25 cellular contexts compared by ENCODE assay signal in genomic region chr3:29338981-29339833, GRCh38. TPM values are rescaled to one million over a fixed set of nuclear protein-coding genes. Genes with fewer than 3 reads are reported as not detected.
DNase-seq lines count a peak whose midpoint lies in the region; ATAC-seq and TF ChIP-seq lines count a peak whose summit lies in the region.
"Had no signal": no experiment of that assay in that cellular context is flagged by ENCODE, and none has a peak within 500 bp of the region (broad histone marks: within the 10 kb centered on the region; RNA-seq: fewer than 3 reads in every experiment).

No MANE protein-coding gene starts in this region.

- no peak overlapping the region; a peak in 1 of 4 replicates for H3K4me3 ChIP-seq in SK-N-SH (ENCODE audit: low read depth in 2 of 2, low read length in 1 of 2)
- H3K4me3 ChIP-seq in mesendoderm (ENCODE audit: low read length): no peak overlapping the region
- H3K4me3 ChIP-seq in uterus: no peak overlapping the region
- H3K4me3 ChIP-seq in H7 (ENCODE audit: insufficient read depth, low read depth, low read length): no peak overlapping the region
- H3K4me3 ChIP-seq: adrenal gland, esophagus squamous epithelium, lower lobe of right lung, pancreas, vagina had no signal

- peak overlapping the region; percentile 62 to 100 for H3K27ac ChIP-seq in SK-N-SH (ENCODE audit: low read depth in 2 of 2, low read length in 1 of 2)
- H3K27ac ChIP-seq in mesendoderm (ENCODE audit: low read depth, low read length): no peak overlapping the region
- H3K27ac ChIP-seq in uterus: peak overlapping the region; percentile 39 to 64
- H3K27ac ChIP-seq: lower lobe of right lung, pancreas, vagina had no signal

- POLR2A ChIA-PET in SK-N-SH (lab: Yijun Ruan, JAX): no interaction called here

- H3K9me3 ChIP-seq in SK-N-SH: no peaks in the 10 kb centered on the region
- no peaks in the 10 kb centered on the region for H3K9me3 ChIP-seq in uterus
- H3K9me3 ChIP-seq: adrenal gland, esophagus squamous epithelium, lower lobe of right lung, pancreas, vagina had no signal

- peak in 1 of 2 experiments; percentile 57; a peak in 1 of 4 replicates for TF ChIP-seq EP300 in SK-N-SH (IDR thresholded peaks at IDR 0.05; ENCODE audit: borderline replicate concordance in 1 of 2, low read depth in 1 of 2, low read length in 1 of 2)

- no peak overlapping the region for H2AFZ ChIP-seq in SK-N-SH (ENCODE audit: low read depth)

- peaks cover 31% of the 10 kb centered on the region for H3F3A ChIP-seq in SK-N-SH (replicated peaks; ENCODE audit: insufficient read depth)

- H4K8ac ChIP-seq in mesendoderm (ENCODE audit: low read depth, low read length): no peak overlapping the region

- ATAC-seq in SK-N-SH treated with all-trans-retinoic acid at 6 μM for 48 hours: no peak
- ATAC-seq: lower lobe of right lung; naive thymus-derived CD8-positive, alpha-beta T cell; pancreas; Right ventricle myocardium inferior had no signal

- no peak overlapping the region for H3K9ac ChIP-seq in SK-N-SH
- H3K9ac ChIP-seq in mesendoderm (ENCODE audit: low read length): no peak overlapping the region

- H2BK120ac ChIP-seq in mesendoderm (ENCODE audit: low read depth, low read length): no peak overlapping the region

- no peak overlapping the region for H4K5ac ChIP-seq in mesendoderm (ENCODE audit: low read length)

- WGBS in SK-N-SH (ENCODE audit: low lambda C conversion rate): 61% methylated on average over 8 of the region's 8 CpGs
- WGBS in mesendoderm (ENCODE audit: extremely low coverage, insufficient coverage, low lambda C conversion rate): no CpG with 5 or more reads among the region's 8 CpGs

- H2AK5ac ChIP-seq in mesendoderm (ENCODE audit: low read length): no peak overlapping the region

- no peak overlapping the region for H2BK15ac ChIP-seq in mesendoderm (replicated peaks; ENCODE audit: low read depth)

- H3K4me2 ChIP-seq in SK-N-SH: peak overlapping the region; percentile 34; the same call in 1 of the 2 replicates
- H3K4me2 ChIP-seq in mesendoderm (ENCODE audit: low read length): no peak overlapping the region

- H3K4me1 ChIP-seq in SK-N-SH (ENCODE audit: control insufficient read depth in 1 of 2, insufficient read depth in 2 of 2, low read depth in 1 of 2, low read length in 1 of 2) (peaks cover 35 to 54% of the 10 kb centered on the region in 2 experiments), mesendoderm (ENCODE audit: control insufficient read depth, low read depth, low read length) (no peaks in the 10 kb centered on the region), uterus (peaks cover 0 to 3% of the 10 kb centered on the region in 2 donors)

- peak overlapping the region; percentile 36 for H3K4ac ChIP-seq in mesendoderm (ENCODE audit: low read depth, low read length)

- H3K27me3 ChIP-seq in SK-N-SH (ENCODE audit: insufficient read depth) (no peaks in the 10 kb centered on the region), mesendoderm (ENCODE audit: insufficient read depth, low read length, poor library complexity) (no peaks in the 10 kb centered on the region), uterus (no peaks in the 10 kb centered on the region), H7 (ENCODE audit: control insufficient read depth, insufficient read depth, low read length) (no peaks in the 10 kb centered on the region)
- H3K27me3 ChIP-seq: adrenal gland, esophagus squamous epithelium, pancreas, vagina had no signal

- no peak for TF ChIP-seq RAD21 in SK-N-SH (IDR thresholded peaks at IDR 0.05; ENCODE audit: low read length)

- CTCF ChIA-PET in SK-N-SH (lab: Yijun Ruan, JAX): interaction anchor here (0.8 to 1.4 kb wide), 3 partner anchors 60 to 268 kb away, joined by 3 read pairs; no protein-coding TSS in a partner anchor

- no peaks in the 10 kb centered on the region for H4K20me1 ChIP-seq in SK-N-SH (ENCODE audit: insufficient read depth)

- DNase-seq in SK-N-SH (no peak), astrocyte of the hippocampus (ENCODE audit: low read depth, low spot score) (peak; percentile 19), mesendoderm (no peak), uterus (no peak), H7 (no peak), SIG-M5 treated with dmso at 0.1 percent for 504 hours (lab: John Stamatoyannopoulos, UW; ENCODE audit: unreplicated experiment) (no peak)
- no peak for DNase-seq in stimulated activated CD4-positive, alpha-beta T cell treated with anti-CD3 and anti-CD28 coated beads, Interleukin-1b, Interleukin-23, amount 100 ng/mL, for 48 hours
- DNase-seq: activated gamma-delta T cell treated with Interleukin-2 at 50 U/mL for 16 hours; activated T-cell treated with anti-CD3 and anti-CD28 coated beads for 4 hours; adrenal gland; central memory CD4-positive, alpha-beta T cell; DMS53; effector CD4-positive, alpha-beta T cell; esophagus squamous epithelium; head of caudate nucleus; immature natural killer cell; lower lobe of right lung; naive thymus-derived CD8-positive, alpha-beta T cell; NCI-H1930; NCI-H345; pancreas; stimulated activated CD4-positive, alpha-beta T cell treated with anti-CD3 and anti-CD28 coated beads, Interleukin-4, amount 100 ng/mL, for 4 hours had no signal

- H3K9me2 ChIP-seq in SK-N-SH: no peaks in the 10 kb centered on the region

- no peak overlapping the region for H3K23ac ChIP-seq in mesendoderm (ENCODE audit: low read length)

- TF ChIP-seq CTCF in SK-N-SH (IDR thresholded peaks at IDR 0.05): no peak
- TF ChIP-seq CTCF in uterus (IDR thresholded peaks at IDR 0.05): no peak

- H3K79me2 ChIP-seq in SK-N-SH (ENCODE audit: insufficient read depth): peaks cover 93% of the 10 kb centered on the region
- no peaks in the 10 kb centered on the region for H3K79me2 ChIP-seq in mesendoderm (ENCODE audit: control insufficient read depth, insufficient read depth, low read length)

- TF ChIP-seq POLR2A in uterus (IDR thresholded peaks at IDR 0.05): no peak

- no peak overlapping the region for H2BK5ac ChIP-seq in mesendoderm (ENCODE audit: low read length)

- no peak overlapping the region for H3K56ac ChIP-seq in mesendoderm (ENCODE audit: low read length)

- no peaks in the 10 kb centered on the region for H3K79me1 ChIP-seq in mesendoderm (ENCODE audit: low read length)

- intact Hi-C loops in uterus (cut with DNase I; ENCODE audit: low total_unique reads): no loop called here

- peaks cover 13 to 14% of the 10 kb centered on the region in 2 experiments for H3K36me3 ChIP-seq in SK-N-SH (replicated peaks in 1 of 2; ENCODE audit: control insufficient read depth in 1 of 2, insufficient read depth in 2 of 2, low read length in 1 of 2)
- H3K36me3 ChIP-seq in mesendoderm (ENCODE audit: control insufficient read depth, insufficient read depth, low read length): no peaks in the 10 kb centered on the region
- H3K36me3 ChIP-seq in uterus: no peaks in the 10 kb centered on the region
- no peaks in the 10 kb centered on the region for H3K36me3 ChIP-seq in H7 (replicated peaks; ENCODE audit: control insufficient read depth, insufficient read depth, low read length)
- H3K36me3 ChIP-seq: adrenal gland, esophagus squamous epithelium, lower lobe of right lung, pancreas, vagina had no signal

- H3K18ac ChIP-seq in mesendoderm (ENCODE audit: low read length): no peak overlapping the region

TF ChIP-seq in SK-N-SH, 30 proteins besides CTCF, POLR2A, EP300 and RAD21 (continues in another document):
- TF ChIP-seq FOXJ3 (CRISPR knock-in tag; IDR thresholded peaks at IDR 0.05) (no peak), MAX (IDR thresholded peaks at IDR 0.05; ENCODE audit: low read depth) (0 out of 2 replicates have a peak, but pooled peaks have one; percentile 13), FOXM1 (IDR thresholded peaks at IDR 0.05; ENCODE audit: low read depth) (no peak), RFX5 (IDR thresholded peaks at IDR 0.05; ENCODE audit: low read length) (no peak), GATA2 (CRISPR knock-in tag; IDR thresholded peaks at IDR 0.05) (no peak), TCF12 (IDR thresholded peaks at IDR 0.05) (peak; percentile 71), MXI1 (IDR thresholded peaks at IDR 0.05; ENCODE audit: low read depth, low read length) (no peak)

TF ChIP-seq in SK-N-SH treated with all-trans-retinoic acid at 6 μM for 48 hours, 23 proteins besides CTCF, POLR2A, EP300 and RAD21 (continues in another document):
- TF ChIP-seq ZNF565 (CRISPR knock-in tag; conservative IDR thresholded peaks at IDR 0.05; ENCODE audit: low read depth): no peak
- TF ChIP-seq CSRNP3 (CRISPR knock-in tag; IDR thresholded peaks at IDR 0.05): no peak
- no peak for TF ChIP-seq ZC3H10 (CRISPR knock-in tag; IDR thresholded peaks at IDR 0.05)
- no peak for TF ChIP-seq PATZ1 (CRISPR knock-in tag; IDR thresholded peaks at IDR 0.05; ENCODE audit: borderline replicate concordance)
- no peak for TF ChIP-seq CSDC2 (CRISPR knock-in tag; IDR thresholded peaks at IDR 0.05)

RNA-seq across cellular contexts. Expression of gene RBMS3, which starts 58.3 kb away (rescaled TPM):
- polyA plus RNA-seq in SK-N-SH (2012; rRNA removed): 8.2 and 9.9 TPM in 2 replicates
- polyA plus RNA-seq in SK-N-SH (2012; cell fraction: cytosol; rRNA removed): 6.5 and 8.0 TPM in 2 replicates
- polyA plus RNA-seq in SK-N-SH (2012; cell fraction: nucleus; rRNA removed): 15.1 and 25.1 TPM in 2 replicates
- 5.5 TPM for polyA plus RNA-seq in mesendoderm (2013, experiment 1 of 2)
- polyA plus RNA-seq in mesendoderm (2013, experiment 2 of 2): 5.1 TPM
- 100 to 1,000 TPM in 1 of 4 donors, 10 to 100 TPM in 3; 45.9 to 113 (median 75.4) TPM for total RNA-seq in uterus
- total RNA-seq in H7 (2014; rRNA removed; shearing (Covaris generic)): 9.4 and 14.4 TPM in 2 replicates
- total RNA-seq: naive thymus-derived CD8-positive, alpha-beta T cell had no signal
- polyA plus RNA-seq: immature natural killer cell; naive thymus-derived CD8-positive, alpha-beta T cell had no signal
